13 cellular contexts compared by ENCODE assay signal in the genomic region with DNA sequence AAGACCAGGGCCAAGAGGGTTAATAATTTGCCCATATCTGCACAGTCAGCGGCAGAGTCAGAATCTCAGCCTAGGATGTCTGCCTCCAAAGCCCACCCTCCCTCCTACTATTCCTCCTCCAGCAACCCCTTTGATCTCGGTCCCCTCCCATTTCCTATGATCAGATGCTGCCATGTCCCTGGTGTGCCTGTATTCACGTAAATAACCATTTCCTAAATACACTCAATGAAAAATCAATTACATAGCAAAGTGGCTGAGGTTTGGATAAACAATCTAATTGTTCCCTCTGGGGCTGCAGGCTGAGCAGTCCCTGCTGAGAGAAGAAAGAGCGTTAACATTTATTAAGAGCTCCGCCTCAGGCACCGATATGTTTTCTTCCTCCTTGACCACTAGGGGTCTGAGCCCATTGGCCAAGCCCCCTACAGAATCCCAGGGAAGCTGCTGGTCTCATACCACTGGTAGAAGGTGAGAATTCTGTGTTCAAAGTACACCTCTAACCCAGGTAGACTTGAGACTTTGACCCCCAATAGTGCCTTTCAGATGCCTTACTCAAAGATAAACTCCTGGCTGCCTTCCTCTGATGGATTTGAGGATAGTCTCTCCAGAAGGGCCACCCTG. TPM values are rescaled to one million over a fixed set of nuclear protein-coding genes. Genes with fewer than 3 reads are reported as not detected.
DNase-seq lines count a peak whose midpoint lies in the region; ATAC-seq, FAIRE-seq and TF ChIP-seq lines count a peak whose summit lies in the region.
"Had no signal": no experiment of that assay in that cellular context is flagged by ENCODE, and none has a peak within 500 bp of the region (broad histone marks: within the 10 kb centered on the region; RNA-seq: fewer than 3 reads in every experiment).

No MANE protein-coding gene starts in this region.

- no peak overlapping the region for H3K4me3 Mint-ChIP-seq in astrocyte (ENCODE audit: unreplicated experiment)
- no peak overlapping the region for H3K4me3 Mint-ChIP-seq in activated CD4-positive, alpha-beta T cell treated with anti-CD3 and anti-CD28 coated beads, Interleukin-2, amount 10 ng/mL, durations not matched to agents 7 days and 5 days

- no peak overlapping the region for H3K9ac ChIP-seq in HUES6 (ENCODE audit: low read length)
- H3K9ac ChIP-seq in astrocyte (ENCODE audit: low read length), result no peak overlapping the region
- H3K9ac ChIP-seq: BLaER1 treated with 17β-estradiol and CSF1 and Interleukin-3, amounts not matched to agents 10 nM and 100 nM had no signal

- TF ChIP-seq CTCF in astrocyte (IDR thresholded peaks at IDR 0.05; ENCODE audit: insufficient read depth, low read depth, low read length), result peak; percentile 6

- H3K9me3 ChIP-seq in HUES6 (ENCODE audit: control insufficient read depth, insufficient read depth, low read depth, low read length), result no peaks in the 10 kb centered on the region
- no peaks in the 10 kb centered on the region for H3K9me3 ChIP-seq in astrocyte (ENCODE audit: insufficient read depth, low read depth, low read length)
- H3K9me3 ChIP-seq: BLaER1 treated with 17β-estradiol and CSF1 and Interleukin-3, amounts not matched to agents 10 nM and 100 nM; sigmoid colon had no signal

- no peaks in the 10 kb centered on the region for H3K36me3 Mint-ChIP-seq in astrocyte (ENCODE audit: low read depth, unreplicated experiment)
- no peaks in the 10 kb centered on the region for H3K36me3 Mint-ChIP-seq in activated CD4-positive, alpha-beta T cell treated with anti-CD3 and anti-CD28 coated beads, Interleukin-2, amount 10 ng/mL, durations not matched to agents 7 days and 5 days (ENCODE audit: low read depth)

- no peak overlapping the region for H3K27ac ChIP-seq in HUES6 (ENCODE audit: low read depth, low read length)
- H3K27ac ChIP-seq in astrocyte (ENCODE audit: low read depth, low read length), result no peak overlapping the region
- H3K27ac ChIP-seq: BLaER1 treated with 17β-estradiol and CSF1 and Interleukin-3, amounts not matched to agents 10 nM and 100 nM; sigmoid colon had no signal

- H2AFZ ChIP-seq in astrocyte (ENCODE audit: low read depth, low read length), result no peak overlapping the region

- H4K20me1 ChIP-seq in astrocyte (ENCODE audit: insufficient read depth, low read length), result no peaks in the 10 kb centered on the region
- H4K20me1 ChIP-seq: BLaER1 treated with 17β-estradiol and CSF1 and Interleukin-3, amounts not matched to agents 10 nM and 100 nM had no signal

- no peaks in the 10 kb centered on the region for H3K79me2 ChIP-seq in astrocyte (ENCODE audit: insufficient read depth, low read length)

- H3K27ac Mint-ChIP-seq in astrocyte (ENCODE audit: unreplicated experiment), result no peak overlapping the region
- H3K27ac Mint-ChIP-seq in activated CD4-positive, alpha-beta T cell treated with anti-CD3 and anti-CD28 coated beads, Interleukin-2, amount 10 ng/mL, durations not matched to agents 7 days and 5 days, result no peak overlapping the region

- H3K36me3 ChIP-seq in HUES6 (ENCODE audit: control insufficient read depth, insufficient read depth, low read length), result no peaks in the 10 kb centered on the region
- no peaks in the 10 kb centered on the region for H3K36me3 ChIP-seq in astrocyte (ENCODE audit: insufficient read depth, low read length)
- H3K36me3 ChIP-seq: BLaER1 treated with 17β-estradiol and CSF1 and Interleukin-3, amounts not matched to agents 10 nM and 100 nM; sigmoid colon had no signal

- H3K4me2 ChIP-seq in astrocyte (ENCODE audit: low read length), result no peak overlapping the region

- ATAC-seq in GM21576 (IDR thresholded peaks at IDR 0.05; ENCODE audit: unreplicated experiment), result no peak

- DNase-seq in ELF-1 (ENCODE audit: low read depth, low spot score) (peak; percentile 89), astrocyte (ENCODE audit: low read depth) (no peak), left kidney (ENCODE audit: low read depth, low spot score) (peak; percentile 68), UCSD-AML1 (lab: John Stamatoyannopoulos, UW; ENCODE audit: unreplicated experiment) (no peak)
- no peak for DNase-seq in activated CD4-positive, alpha-beta T cell treated with anti-CD3 and anti-CD28 coated beads, Interleukin-2, amount 50 U/mL, for 1 hour
- DNase-seq in activated CD4-positive, alpha-beta T cell treated with anti-CD3 and anti-CD28 coated beads, Interleukin-2, amount 10 ng/mL, durations not matched to agents 7 days and 5 days, result no peak
- DNase-seq: GF-D8, NCI-H226, sigmoid colon had no signal

- peaks cover 9% of the 10 kb centered on the region for H3K4me1 Mint-ChIP-seq in astrocyte (ENCODE audit: low read depth, unreplicated experiment)
- no peaks in the 10 kb centered on the region for H3K4me1 Mint-ChIP-seq in activated CD4-positive, alpha-beta T cell treated with anti-CD3 and anti-CD28 coated beads, Interleukin-2, amount 10 ng/mL, durations not matched to agents 7 days and 5 days

- no peak for FAIRE-seq in astrocyte (lab: Jason Lieb, UNC)
- FAIRE-seq: keratinocyte had no signal

- H3K9me3 Mint-ChIP-seq in astrocyte (ENCODE audit: unreplicated experiment), result no peaks in the 10 kb centered on the region
- no peaks in the 10 kb centered on the region for H3K9me3 Mint-ChIP-seq in activated CD4-positive, alpha-beta T cell treated with anti-CD3 and anti-CD28 coated beads, Interleukin-2, amount 10 ng/mL, durations not matched to agents 7 days and 5 days

- no peaks in the 10 kb centered on the region for H3K27me3 ChIP-seq in HUES6 (ENCODE audit: control insufficient read depth, insufficient read depth, low read length)
- peaks cover 23% of the 10 kb centered on the region for H3K27me3 ChIP-seq in astrocyte (ENCODE audit: insufficient read depth, low read length)
- H3K27me3 ChIP-seq: BLaER1 treated with 17β-estradiol and CSF1 and Interleukin-3, amounts not matched to agents 10 nM and 100 nM; sigmoid colon had no signal

- POLR2A ChIA-PET in activated CD4-positive, alpha-beta T cell treated with anti-CD3 and anti-CD28 coated beads, Interleukin-2, amount 10 ng/mL, durations not matched to agents 7 days and 5 days (lab: Charles Lee), result no interaction called here

- H3K27me3 Mint-ChIP-seq in astrocyte (ENCODE audit: low read depth, unreplicated experiment), result peaks cover 22% of the 10 kb centered on the region
- H3K27me3 Mint-ChIP-seq in activated CD4-positive, alpha-beta T cell treated with anti-CD3 and anti-CD28 coated beads, Interleukin-2, amount 10 ng/mL, durations not matched to agents 7 days and 5 days, result peaks cover 9% of the 10 kb centered on the region

- H3K4me3 ChIP-seq in HUES6 (ENCODE audit: low read depth, low read length), result peak overlapping the region; percentile 41; the same call in 1 of the 2 replicates
- no peak overlapping the region for H3K4me3 ChIP-seq in astrocyte (ENCODE audit: insufficient read depth, low read depth, low read length)
- H3K4me3 ChIP-seq: BLaER1 treated with 17β-estradiol and CSF1 and Interleukin-3, amounts not matched to agents 10 nM and 100 nM; sigmoid colon had no signal

- CTCF ChIA-PET in activated CD4-positive, alpha-beta T cell treated with anti-CD3 and anti-CD28 coated beads, Interleukin-2, amount 10 ng/mL, durations not matched to agents 7 days and 5 days (lab: Charles Lee), result interaction anchor here (2.0 kb wide), 1 partner anchor 16 kb away, joined by 4 read pairs; no protein-coding TSS in a partner anchor

- H3K4me1 ChIP-seq in HUES6 (ENCODE audit: control insufficient read depth, insufficient read depth, low read length), result peaks cover 24% of the 10 kb centered on the region
- H3K4me1 ChIP-seq in astrocyte (ENCODE audit: insufficient read depth, low read length), result no peaks in the 10 kb centered on the region
- H3K4me1 ChIP-seq: sigmoid colon had no signal

RNA-seq across cellular contexts. Expression of gene CAMK1G, which starts 34.0 kb away (rescaled TPM):
- 0.41 and 0.45 TPM in 2 replicates for total RNA-seq in astrocyte
- not detected for total RNA-seq in activated CD4-positive, alpha-beta T cell treated with anti-CD3 and anti-CD28 coated beads, Interleukin-2, amount 10 ng/mL, durations not matched to agents 7 days and 5 days

Comparison
In these comparisons a context has a peak if more than half of its experiments do, and no peak if none do; other contexts are left out.
1. DNase-seq: peak in ELF-1 (single experiment) and left kidney (single experiment); none in astrocyte (single experiment), activated CD4-positive, alpha-beta T cell treated with anti-CD3 and anti-CD28 coated beads, Interleukin-2, amount 50 U/mL, for 1 hour (single experiment), activated CD4-positive, alpha-beta T cell treated with anti-CD3 and anti-CD28 coated beads, Interleukin-2, amount 10 ng/mL, durations not matched to agents 7 days and 5 days (single experiment) and UCSD-AML1 (single experiment).